Comparison of ENCODE assay signal across 15 cellular contexts in the genomic region with DNA sequence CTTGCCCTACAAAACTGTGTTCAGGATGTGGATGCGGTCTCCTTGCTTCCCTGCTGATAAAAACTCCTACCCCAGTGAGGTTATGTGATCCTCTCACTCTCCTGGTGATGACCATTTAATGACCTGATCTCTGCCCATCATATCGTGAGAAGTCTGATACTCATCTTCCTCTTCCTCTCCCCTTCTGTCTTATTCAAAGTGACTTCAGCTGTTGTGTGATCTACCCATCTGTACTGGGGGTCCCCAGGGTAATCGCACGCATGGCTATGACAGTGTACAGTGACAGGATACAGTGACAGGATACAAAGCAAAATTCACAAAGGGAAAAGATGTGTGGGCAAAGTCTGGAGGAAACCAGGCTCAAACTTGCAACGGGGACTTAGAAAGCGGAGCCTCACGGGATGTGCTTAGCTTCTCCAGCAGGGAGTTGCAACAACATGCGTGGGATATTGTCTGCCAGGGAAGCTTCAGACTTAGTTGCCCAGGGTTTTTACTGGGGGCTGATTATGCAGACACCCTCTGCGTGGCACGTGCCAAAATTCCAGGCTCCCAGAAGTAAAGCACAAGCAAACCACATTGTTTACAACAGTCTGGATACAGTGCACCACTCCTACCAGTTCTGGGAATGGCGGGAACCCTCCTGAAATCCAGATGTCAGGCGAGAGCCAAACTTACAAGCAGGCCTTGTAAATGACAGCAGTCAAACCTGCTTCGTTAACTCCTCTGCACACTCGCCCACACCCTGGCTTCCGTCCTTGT. TPM values are rescaled to one million over a fixed set of nuclear protein-coding genes. Genes with fewer than 3 reads are reported as not detected.
A peak's percentile ranks its signal among the peaks of the same experiment; 100 is the strongest.
DNase-seq lines count a peak whose midpoint lies in the region; ATAC-seq lines count a peak whose summit lies in the region.
"Had no signal": no experiment of that assay in that cellular context is flagged by ENCODE, and none has a peak within 500 bp of the region (broad histone marks: within the 10 kb centered on the region; RNA-seq: fewer than 3 reads in every experiment).

No MANE protein-coding gene starts in this region.

- peaks cover 27% of the 10 kb centered on the region for H3K4me1 Mint-ChIP-seq in activated CD4-positive, alpha-beta T cell treated with anti-CD3 and anti-CD28 coated beads, Interleukin-2, amount 10 ng/mL, durations not matched to agents 7 days and 5 days

- ATAC-seq in left lobe of liver (peak; percentile 41), GM18498 (IDR thresholded peaks at IDR 0.05; ENCODE audit: unreplicated experiment) (no peak), GM18511 (IDR thresholded peaks at IDR 0.05; ENCODE audit: unreplicated experiment) (no peak)
- ATAC-seq: activated T-cell treated with anti-CD3 and anti-CD28 coated beads, Interleukin-2, amount 50 U/mL, for 4 hours; natural killer cell had no signal

- H3K4me3 Mint-ChIP-seq in activated CD4-positive, alpha-beta T cell treated with anti-CD3 and anti-CD28 coated beads, Interleukin-2, amount 10 ng/mL, durations not matched to agents 7 days and 5 days, result no peak overlapping the region
- H3K4me3 Mint-ChIP-seq: activated T-cell treated with anti-CD3 and anti-CD28 coated beads, Interleukin-2, amount 50 U/mL, for 4 hours; natural killer cell had no signal

- H3K27ac Mint-ChIP-seq in activated CD4-positive, alpha-beta T cell treated with anti-CD3 and anti-CD28 coated beads, Interleukin-2, amount 10 ng/mL, durations not matched to agents 7 days and 5 days, result no peak overlapping the region

- H3K27me3 Mint-ChIP-seq in activated CD4-positive, alpha-beta T cell treated with anti-CD3 and anti-CD28 coated beads, Interleukin-2, amount 10 ng/mL, durations not matched to agents 7 days and 5 days, result no peaks in the 10 kb centered on the region

- POLR2A ChIA-PET in activated CD4-positive, alpha-beta T cell treated with anti-CD3 and anti-CD28 coated beads, Interleukin-2, amount 10 ng/mL, durations not matched to agents 7 days and 5 days (lab: Charles Lee), result no interaction called here

- H3K9me3 Mint-ChIP-seq in activated CD4-positive, alpha-beta T cell treated with anti-CD3 and anti-CD28 coated beads, Interleukin-2, amount 10 ng/mL, durations not matched to agents 7 days and 5 days, result no peaks in the 10 kb centered on the region
- H3K9me3 Mint-ChIP-seq: activated T-cell treated with anti-CD3 and anti-CD28 coated beads, Interleukin-2, amount 50 U/mL, for 4 hours; natural killer cell had no signal

- CTCF ChIA-PET in activated CD4-positive, alpha-beta T cell treated with anti-CD3 and anti-CD28 coated beads, Interleukin-2, amount 10 ng/mL, durations not matched to agents 7 days and 5 days (lab: Charles Lee), result interaction anchor here (0.6 to 0.8 kb wide), 2 partner anchors 45 to 147 kb away, joined by 3 read pairs; no protein-coding TSS in a partner anchor

- H3K36me3 Mint-ChIP-seq in activated CD4-positive, alpha-beta T cell treated with anti-CD3 and anti-CD28 coated beads, Interleukin-2, amount 10 ng/mL, durations not matched to agents 7 days and 5 days (ENCODE audit: low read depth), result peaks cover 11% of the 10 kb centered on the region
- H3K36me3 Mint-ChIP-seq: natural killer cell had no signal

- DNase-seq in GM04504 (ENCODE audit: low read depth) (peak; percentile 47), amniotic epithelial cell (ENCODE audit: low read depth) (peak; percentile 96), left lobe of liver (ENCODE audit: low spot score) (no peak), superior temporal gyrus (ENCODE audit: extremely low spot score) (peak; percentile 14)
- DNase-seq in activated CD4-positive, alpha-beta T cell treated with anti-CD3 and anti-CD28 coated beads, Interleukin-2, amount 10 ng/mL, durations not matched to agents 7 days and 5 days, result no peak
- no peak for DNase-seq in stimulated activated CD4-positive, alpha-beta T cell treated with anti-CD3 and anti-CD28 coated beads, Interleukin-2, amount 100 ng/mL, for 24 hours
- DNase-seq: activated T-cell treated with anti-CD3 and anti-CD28 coated beads, Interleukin-2, amount 50 U/mL, for 4 hours; amniotic stem cell; COR-L47; dorsolateral prefrontal cortex; natural killer cell; sigmoid colon; SW 1271 had no signal

RNA-seq across cellular contexts. Expression of a gene that starts 18.1 kb away (rescaled TPM):
- 9.2 TPM for total RNA-seq in left lobe of liver
- total RNA-seq in activated CD4-positive, alpha-beta T cell treated with anti-CD3 and anti-CD28 coated beads, Interleukin-2, amount 10 ng/mL, durations not matched to agents 7 days and 5 days, result 10 to 100 TPM; 16.1 to 16.6 TPM

Comparison
In these comparisons a context has a peak if more than half of its experiments do, and no peak if none do; other contexts are left out.
1. DNase-seq: peak in GM04504 (single experiment), amniotic epithelial cell (single experiment) and superior temporal gyrus (single experiment); none in left lobe of liver (single experiment), activated CD4-positive, alpha-beta T cell treated with anti-CD3 and anti-CD28 coated beads, Interleukin-2, amount 10 ng/mL, durations not matched to agents 7 days and 5 days (single experiment) and stimulated activated CD4-positive, alpha-beta T cell treated with anti-CD3 and anti-CD28 coated beads, Interleukin-2, amount 100 ng/mL, for 24 hours (0 of 2).